In the genomic region with DNA sequence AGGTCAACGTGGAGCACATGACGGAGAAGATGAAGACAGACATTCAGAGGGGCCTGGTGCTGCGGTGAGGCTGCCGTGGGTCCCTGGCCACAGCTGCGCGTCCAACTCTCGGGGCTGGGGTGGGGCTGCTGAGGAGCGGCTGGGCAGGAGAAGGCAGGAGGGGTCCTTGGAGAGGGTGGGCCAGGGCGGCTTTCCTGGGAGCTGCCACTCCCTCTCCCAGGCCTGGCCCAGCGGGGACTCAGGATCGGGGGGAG, we compare ENCODE assay signal across 35 cellular contexts. TPM values are rescaled to one million over a fixed set of nuclear protein-coding genes. Genes with fewer than 3 reads are reported as not detected.
"Had no signal": no experiment of that assay in that cellular context is flagged by ENCODE, and none has a peak within 500 bp of the region (broad histone marks: within the 10 kb centered on the region; RNA-seq: fewer than 3 reads in every experiment).

No MANE protein-coding gene starts in this region.

- H3K27me3 ChIP-seq: ovary, spleen, stomach, thyroid gland, tibial nerve, upper lobe of left lung, vagina had no signal

- H3K4me3 ChIP-seq: ovary, psoas muscle, skin epidermis, smooth muscle cell, spleen, stomach, thoracic aorta, thyroid gland, tibial nerve, upper lobe of left lung, vagina had no signal

- H3K79me2 ChIP-seq: parathyroid adenoma had no signal

- FAIRE-seq: urothelium cell line had no signal

- H3K27ac ChIP-seq: ovary, parathyroid adenoma, psoas muscle, skin epidermis, spleen, stomach, thoracic aorta, thyroid gland, upper lobe of left lung, vagina had no signal

- H2AFZ ChIP-seq: parathyroid adenoma had no signal

- H3K4me2 ChIP-seq: smooth muscle cell had no signal

- ATAC-seq: naive thymus-derived CD8-positive, alpha-beta T cell; natural killer cell treated with Interleukin-12 subunit alpha and Interleukin-12 subunit beta and Interleukin-15 and Interleukin-18, amount 100 ng/mL, for 72 hours; right cardiac atrium; sciatic nerve; stimulated activated memory B cell treated with anti-CD40 and anti-IgM and Interleukin-4, amounts not matched to agents 10 μg/mL and 1 μg/mL and 100 μg/mL, for 72 hours had no signal

- H3K9me3 ChIP-seq: ovary, psoas muscle, spleen, stomach, thoracic aorta, thyroid gland, tibial nerve, upper lobe of left lung, vagina had no signal

- H3K4me1 ChIP-seq: parathyroid adenoma, psoas muscle, stomach, upper lobe of left lung, vagina had no signal

- H3K36me3 ChIP-seq: ovary had no signal

- H3K9ac ChIP-seq: parathyroid adenoma had no signal

- DNase-seq: naive B cell; naive thymus-derived CD8-positive, alpha-beta T cell; nephron progenitor cell; occipital lobe; ovary; posterior cingulate gyrus; psoas muscle; spleen; stimulated activated CD4-positive, alpha-beta T cell treated with anti-CD3 and anti-CD28 coated beads, Interleukin-12 subunit alpha, Interleukin-12 subunit beta, amount 100 ng/mL, for 4 hours; stimulated activated CD4-positive, alpha-beta T cell treated with anti-CD3 and anti-CD28 coated beads, Interleukin-1b, Interleukin-23, amount 100 ng/mL, for 48 hours; stimulated activated CD4-positive, alpha-beta T cell treated with anti-CD3 and anti-CD28 coated beads, Interleukin-4, amount 100 ng/mL, for 1 hour; stimulated activated CD4-positive, alpha-beta T cell treated with anti-CD3 and anti-CD28 coated beads, Interleukin-4, amount 100 ng/mL, for 4 hours; stimulated activated CD8-positive, alpha-beta memory T cell treated with anti-CD3 and anti-CD28 coated beads, Interleukin-4, amount 100 ng/mL, for 48 hours; stimulated activated naive CD4-positive, alpha-beta T cell treated with Interleukin-2 at 50 U/mL for 16 hours; stomach; thyroid gland; trophoblast cell had no signal

RNA-seq across cellular contexts. Expression of a gene that starts 28.6 kb away (rescaled TPM):
- total RNA-seq: neural crest cell had no signal
- polyA plus RNA-seq: smooth muscle cell had no signal

RNA-seq across cellular contexts. Expression of a gene that starts 39.1 kb away (rescaled TPM):
- total RNA-seq: naive thymus-derived CD8-positive, alpha-beta T cell; natural killer cell treated with Interleukin-12 subunit alpha and Interleukin-12 subunit beta and Interleukin-15 and Interleukin-18, amount 100 ng/mL, for 72 hours; neural crest cell; occipital lobe; osteoblast; ovary; progenitor cell of endocrine pancreas; renal cortical epithelial cell; subcutaneous adipose tissue; thoracic aorta; upper lobe of left lung; ureter had no signal
- polyA plus RNA-seq: ovary, stomach had no signal
